ENCODE assay signal across 21 cellular contexts in the genomic region with DNA sequence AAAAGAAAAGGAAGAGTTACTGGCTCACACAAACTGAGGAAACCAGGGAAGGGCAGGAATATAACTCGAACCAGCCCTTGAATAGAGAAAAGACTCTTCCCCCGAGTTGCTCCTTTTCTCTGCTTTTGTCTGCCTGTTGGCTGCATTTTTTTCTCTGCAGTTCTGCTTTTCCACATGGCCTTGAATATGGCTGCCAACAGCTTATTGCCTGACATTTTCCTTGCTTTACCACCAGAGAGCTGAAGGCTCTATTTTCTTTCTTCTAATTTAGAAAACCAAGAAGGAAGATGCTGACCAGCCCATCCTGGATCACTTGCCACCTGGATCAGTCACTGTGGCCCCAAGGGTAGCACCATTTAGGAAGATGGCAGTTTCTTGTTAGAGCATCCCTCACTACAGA.
"Had no signal": no experiment of that assay in that cellular context is flagged by ENCODE, and none has a peak within 500 bp of the region (broad histone marks: within the 10 kb centered on the region; RNA-seq: fewer than 3 reads in every experiment).

No MANE protein-coding gene starts in this region.

- FAIRE-seq: colon, kidney, small intestine had no signal

- H3K36me3 ChIP-seq: gastrocnemius medialis, neural progenitor cell, ovary, right lobe of liver, stomach, thyroid gland had no signal

- H3K9ac ChIP-seq: neural progenitor cell had no signal

- H3K4me2 ChIP-seq: neural progenitor cell had no signal

- H2AFZ ChIP-seq: neural progenitor cell had no signal

- H3K4me1 ChIP-seq: gastrocnemius medialis, neural progenitor cell, right lobe of liver, stomach, thyroid gland had no signal

- H3K9me3 ChIP-seq: gastrocnemius medialis, ovary, right lobe of liver, stomach, thyroid gland had no signal

- H3K4me3 ChIP-seq: dorsolateral prefrontal cortex, gastrocnemius medialis, neural progenitor cell, ovary, right lobe of liver, stomach, thyroid gland had no signal

- H3K27ac ChIP-seq: dorsolateral prefrontal cortex, gastrocnemius medialis, neural progenitor cell, ovary, right lobe of liver, stomach, thyroid gland had no signal

- H3K27me3 ChIP-seq: gastrocnemius medialis, neural progenitor cell, ovary, right lobe of liver, stomach, thyroid gland had no signal

- DNase-seq: dorsolateral prefrontal cortex; effector CD4-positive, alpha-beta T cell; foreskin fibroblast; gastrocnemius medialis; head of caudate nucleus; kidney; mesenchymal stem cell; midbrain; naive thymus-derived CD4-positive, alpha-beta T cell; nucleus accumbens; ovary; right lobe of liver; small intestine; stimulated activated CD4-positive, alpha-beta T cell treated with anti-CD3 and anti-CD28 coated beads, Interleukin-12 subunit alpha, Interleukin-12 subunit beta, amount 100 ng/mL, for 4 hours; stimulated activated CD4-positive, alpha-beta T cell treated with anti-CD3 and anti-CD28 coated beads, Interleukin-1b, Interleukin-23, amount 100 ng/mL, for 48 hours; stimulated activated CD4-positive, alpha-beta T cell treated with anti-CD3 and anti-CD28 coated beads, Interleukin-4, amount 100 ng/mL, for 1 hour; stimulated activated naive CD4-positive, alpha-beta T cell treated with Interleukin-2 at 50 U/mL for 16 hours; stomach; thyroid gland had no signal
